19 cellular contexts compared by ENCODE assay signal in genomic region chr20:8225658-8226057, GRCh38.
"Had no signal": no experiment of that assay in that cellular context is flagged by ENCODE, and none has a peak within 500 bp of the region (broad histone marks: within the 10 kb centered on the region; RNA-seq: fewer than 3 reads in every experiment).

No MANE protein-coding gene starts in this region.

- H3K27me3 ChIP-seq: esophagus squamous epithelium, neutrophil, right atrium auricular region, sigmoid colon, testis, tibial artery had no signal

- H3K4me1 Mint-ChIP-seq: naive thymus-derived CD8-positive, alpha-beta T cell had no signal

- H3K9me3 Mint-ChIP-seq: stimulated activated effector memory CD8-positive, alpha-beta T cell treated with anti-CD3 and anti-CD28 coated beads, Interleukin-12 subunit alpha, Interleukin-12 subunit beta, amount 100 ng/mL, for 72 hours; type B pancreatic cell had no signal

- DNase-seq: effector memory CD4-positive, alpha-beta T cell; esophagus squamous epithelium; foreskin melanocyte; left ventricle myocardium superior; lower lobe of right lung; naive thymus-derived CD8-positive, alpha-beta T cell; nephron progenitor cell; sigmoid colon; stimulated activated CD4-positive, alpha-beta T cell treated with anti-CD3 and anti-CD28 coated beads, Interleukin-2, amount 100 ng/mL, for 24 hours; stimulated activated CD4-positive, alpha-beta T cell treated with anti-CD3 and anti-CD28 coated beads, Interleukin-4, amount 100 ng/mL, for 24 hours; stimulated activated naive CD4-positive, alpha-beta T cell treated with Interleukin-2 at 50 U/mL for 16 hours; substantia nigra; testis; tibial artery had no signal

- H3K27ac ChIP-seq: esophagus squamous epithelium, lower lobe of right lung, neutrophil, prostate gland, right atrium auricular region, testis, tibial artery had no signal

- ATAC-seq: left ventricle myocardium superior; lower lobe of right lung; naive thymus-derived CD8-positive, alpha-beta T cell; stimulated activated effector memory CD8-positive, alpha-beta T cell treated with anti-CD3 and anti-CD28 coated beads, Interleukin-12 subunit alpha, Interleukin-12 subunit beta, amount 100 ng/mL, for 72 hours had no signal

- H3K36me3 Mint-ChIP-seq: stimulated activated effector memory CD8-positive, alpha-beta T cell treated with anti-CD3 and anti-CD28 coated beads, Interleukin-12 subunit alpha, Interleukin-12 subunit beta, amount 100 ng/mL, for 72 hours; type B pancreatic cell had no signal

- H3K9me3 ChIP-seq: esophagus squamous epithelium, lower lobe of right lung, neutrophil, prostate gland, right atrium auricular region, sigmoid colon, testis, tibial artery had no signal

- H3K36me3 ChIP-seq: esophagus squamous epithelium, lower lobe of right lung, neutrophil, prostate gland, right atrium auricular region, sigmoid colon, tibial artery had no signal

- H3K27me3 Mint-ChIP-seq: type B pancreatic cell had no signal

- H3K4me1 ChIP-seq: lower lobe of right lung, prostate gland, testis had no signal

- H3K27ac Mint-ChIP-seq: naive thymus-derived CD8-positive, alpha-beta T cell; nephron progenitor cell; stimulated activated effector memory CD8-positive, alpha-beta T cell treated with anti-CD3 and anti-CD28 coated beads, Interleukin-12 subunit alpha, Interleukin-12 subunit beta, amount 100 ng/mL, for 72 hours; type B pancreatic cell had no signal

- H3K4me3 Mint-ChIP-seq: naive thymus-derived CD8-positive, alpha-beta T cell; nephron progenitor cell; stimulated activated effector memory CD8-positive, alpha-beta T cell treated with anti-CD3 and anti-CD28 coated beads, Interleukin-12 subunit alpha, Interleukin-12 subunit beta, amount 100 ng/mL, for 72 hours; type B pancreatic cell had no signal

- H3K4me3 ChIP-seq: esophagus squamous epithelium, lower lobe of right lung, prostate gland, right atrium auricular region, sigmoid colon, testis, tibial artery had no signal
